Comparison of ENCODE assay signal across 8 cellular contexts in genomic region chr18:59402432-59403090, GRCh38. TPM values are rescaled to one million over a fixed set of nuclear protein-coding genes. Genes with fewer than 3 reads are reported as not detected.
DNase-seq lines count a peak whose midpoint lies in the region; ATAC-seq and TF ChIP-seq lines count a peak whose summit lies in the region.

No MANE protein-coding gene starts in this region.

- in situ Hi-C loops in SK-MEL-5 (cut with HindIII; ENCODE audit: low pct_unique_long_range_greater_than_20kb, low sequenced_read_pairs): no loop called here

- no peaks in the 10 kb centered on the region for H3K36me3 ChIP-seq in prostate gland

- no peak overlapping the region for H3K27ac ChIP-seq in prostate gland

- peak; percentile 93 for ATAC-seq in HG02610 (IDR thresholded peaks at IDR 0.05; ENCODE audit: unreplicated experiment)

- H3K4me3 ChIP-seq in GM12875 (ENCODE audit: low read depth, low read length): no peak overlapping the region
- H3K4me3 ChIP-seq in prostate gland: no peak overlapping the region

- intact Hi-C loops in prostate gland (cut with DNase I): loop anchor here (2.0 kb wide), 1 partner anchor 94 kb away; no protein-coding TSS in a partner anchor

- H3K27me3 ChIP-seq in prostate gland (replicated peaks; ENCODE audit: insufficient read depth): no peaks in the 10 kb centered on the region

- WGBS in prostate gland: 24% methylated on average over 13 of the region's 13 CpGs

- DNase-seq in NCI-H1048 (lab: John Stamatoyannopoulos, UW) (peak; percentile 60), SK-MEL-5 (ENCODE audit: low read depth, low spot score) (peak; percentile 83), glomerular endothelial cell (ENCODE audit: extremely low read depth, low read depth, low spot score) (peak; percentile 25), prostate gland (ENCODE audit: low spot score) (peak; percentile 66), middle frontal gyrus (ENCODE audit: extremely low spot score, low spot score) (no peak)
- peak; percentile 76 for DNase-seq in activated naive CD4-positive, alpha-beta T cell treated with Interleukin-2 at 50 U/mL for 16 hours

- no peaks in the 10 kb centered on the region for H3K4me1 ChIP-seq in prostate gland (replicated peaks)

- no peaks in the 10 kb centered on the region for H3K9me3 ChIP-seq in prostate gland

- TF ChIP-seq CTCF in GM12875 (IDR thresholded peaks at IDR 0.05; ENCODE audit: borderline replicate concordance, insufficient read depth, low read depth, low read length): peak; percentile 95
- TF ChIP-seq CTCF in prostate gland (IDR thresholded peaks at IDR 0.05): peak; percentile 56 to 90 (median 86)

- TF ChIP-seq POLR2A in prostate gland (IDR thresholded peaks at IDR 0.05): no peak

RNA-seq across cellular contexts. Expression of gene LMAN1, which starts 43.5 kb away (rescaled TPM):
- total RNA-seq in SK-MEL-5 (2014; rRNA removed; shearing (Covaris generic)): 117 and 125 TPM in 2 replicates
- 69.6 and 96.0 TPM in 2 replicates for polyA plus RNA-seq in SK-MEL-5 (2015; cell fraction: cytosol; rRNA removed)
- 96.7 and 122 TPM in 2 replicates for polyA plus RNA-seq in SK-MEL-5 (2015; cell fraction: nucleus; rRNA removed)
- 101 and 117 TPM in 2 replicates for total RNA-seq in glomerular endothelial cell
- total RNA-seq in prostate gland: 100 to 1,000 TPM in 1 of 2 donors, 10 to 100 TPM in 1; 91.0 to 112 TPM
